In genomic region chr6:161847628-161848027, GRCh38 we compare ENCODE assay signal across 24 cellular contexts.
"Had no signal": no experiment of that assay in that cellular context is flagged by ENCODE, and none has a peak within 500 bp of the region (broad histone marks: within the 10 kb centered on the region; RNA-seq: fewer than 3 reads in every experiment).

No MANE protein-coding gene starts in this region.

- H3K36me3 ChIP-seq: neural progenitor cell, ovary, stomach, tibial artery, transverse colon, upper lobe of right lung, uterus had no signal

- H3K79me2 ChIP-seq: parathyroid adenoma had no signal

- H3K4me3 ChIP-seq: neural progenitor cell, ovary, psoas muscle, skin epidermis, stomach, tibial artery, transverse colon, upper lobe of right lung, uterus had no signal

- H3K4me1 ChIP-seq: parathyroid adenoma, psoas muscle, stomach, transverse colon, upper lobe of right lung, uterus had no signal

- ATAC-seq: naive thymus-derived CD8-positive, alpha-beta T cell; natural killer cell treated with Interleukin-12 subunit alpha and Interleukin-12 subunit beta and Interleukin-15 and Interleukin-18, amount 100 ng/mL, for 72 hours; psoas muscle; sciatic nerve; stimulated activated effector memory CD8-positive, alpha-beta T cell treated with anti-CD3 and anti-CD28 coated beads, Interleukin-12 subunit alpha, Interleukin-12 subunit beta, amount 100 ng/mL, for 72 hours; stimulated activated naive B cell treated with anti-CD40 and anti-IgM and Interleukin-4, amounts not matched to agents 10 μg/mL and 1 μg/mL and 100 μg/mL, for 72 hours; upper lobe of right lung had no signal

- H3K9me3 ChIP-seq: ovary, psoas muscle, stomach, tibial artery, transverse colon, upper lobe of right lung, uterus had no signal

- H3K27ac ChIP-seq: neural progenitor cell, ovary, parathyroid adenoma, psoas muscle, skin epidermis, stomach, tibial artery, transverse colon, upper lobe of right lung, uterus had no signal

- H2AFZ ChIP-seq: neural progenitor cell, parathyroid adenoma had no signal

- H3K27me3 ChIP-seq: neural progenitor cell, ovary, stomach, tibial artery, transverse colon, upper lobe of right lung, uterus had no signal

- H3K9ac ChIP-seq: neural progenitor cell, parathyroid adenoma had no signal

- H3K4me2 ChIP-seq: neural progenitor cell had no signal

- DNase-seq: naive B cell; naive thymus-derived CD8-positive, alpha-beta T cell; occipital lobe; ovary; posterior cingulate gyrus; psoas muscle; right cardiac atrium; stimulated activated CD4-positive, alpha-beta T cell treated with anti-CD3 and anti-CD28 coated beads, Interleukin-15, amount 100 ng/mL, for 24 hours; stimulated activated CD4-positive, alpha-beta T cell treated with anti-CD3 and anti-CD28 coated beads, Interleukin-2, amount 100 ng/mL, for 24 hours; stimulated activated CD4-positive, alpha-beta T cell treated with anti-CD3 and anti-CD28 coated beads, Interleukin-2, amount 100 ng/mL, for 48 hours; stimulated activated CD4-positive, alpha-beta T cell treated with anti-CD3 and anti-CD28 coated beads, Interleukin-4, amount 100 ng/mL, for 24 hours; stimulated activated naive B cell treated with anti-CD40 and anti-IgM and Interleukin-4, amounts not matched to agents 10 μg/mL and 1 μg/mL and 100 μg/mL, for 72 hours; stimulated activated naive CD4-positive, alpha-beta T cell treated with Interleukin-2 at 50 U/mL for 16 hours; stomach; tibial artery; transverse colon; upper lobe of right lung; uterus had no signal
